Comparison of ENCODE assay signal across 11 cellular contexts in genomic region chr11:79758325-79758724, GRCh38.
"Had no signal": no experiment of that assay in that cellular context is flagged by ENCODE, and none has a peak within 500 bp of the region (broad histone marks: within the 10 kb centered on the region; RNA-seq: fewer than 3 reads in every experiment).

No MANE protein-coding gene starts in this region.

- H3K27ac ChIP-seq: GM23248 had no signal

- H3K4me1 ChIP-seq: HAP-1 had no signal

- H2AFZ ChIP-seq: GM23248, GM23338 had no signal

- DNase-seq: GM23248, GOT3, H7, H9, HCEC 1CT, HFFc6 had no signal

- H3K9ac ChIP-seq: GM23248 had no signal

- H3K4me2 ChIP-seq: GM23338 had no signal

- H3K36me3 ChIP-seq: HAP-1 had no signal

- H3K9me3 ChIP-seq: HAP-1 had no signal

- ATAC-seq: GM23338, HCT116 had no signal

- H3K4me3 ChIP-seq: GM23248, GM23338, HAP-1 had no signal

- FAIRE-seq: H1, H54 had no signal
